1 cellular context compared by ENCODE assay signal in genomic region chr3:126549861-126550487, GRCh38.
TF ChIP-seq lines count a peak whose summit lies in the region.

No MANE protein-coding gene starts in this region.

TF ChIP-seq in HepG2, 621 proteins besides CTCF, POLR2A, EP300 and RAD21:
- TF ChIP-seq SRSF4 (IDR thresholded peaks at IDR 0.05; ENCODE audit: low read depth, low read length, poor library complexity, severe bottlenecking) (no peak), ZNF552 (CRISPR knock-in tag; IDR thresholded peaks at IDR 0.05; ENCODE audit: borderline replicate concordance) (no peak), ATF5 (CRISPR knock-in tag; IDR thresholded peaks at IDR 0.05; ENCODE audit: low read depth) (no peak), ARID5B (CRISPR knock-in tag; IDR thresholded peaks at IDR 0.05) (no peak), ARNT2 (CRISPR knock-in tag; IDR thresholded peaks at IDR 0.05; ENCODE audit: low read depth) (no peak), ZXDC (CRISPR knock-in tag; IDR thresholded peaks at IDR 0.05) (no peak)
TF ChIP-seq in HepG2: peak in this region for 0.
